In the genomic region with DNA sequence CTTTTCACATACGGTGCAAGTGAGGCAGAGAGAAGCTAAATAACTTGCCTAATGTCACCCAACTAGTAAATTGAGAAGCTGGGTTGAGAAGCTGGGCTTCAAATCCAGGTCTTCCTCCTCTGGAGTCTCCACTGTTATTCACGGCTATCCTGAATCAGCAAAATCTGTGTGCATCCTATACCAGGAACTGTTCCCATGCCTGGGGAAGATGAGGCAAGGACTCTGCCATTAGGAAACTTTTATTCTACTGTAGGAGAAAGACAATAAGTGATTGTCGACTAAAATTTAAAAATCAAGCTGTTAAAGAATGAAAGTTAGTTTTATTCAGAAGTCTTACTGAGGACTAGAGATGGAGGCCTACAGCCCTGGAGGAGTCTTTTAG, we compare ENCODE assay signal across 8 cellular contexts. TPM values are rescaled to one million over a fixed set of nuclear protein-coding genes. Genes with fewer than 3 reads are reported as not detected.
DNase-seq lines count a peak whose midpoint lies in the region; ATAC-seq and TF ChIP-seq lines count a peak whose summit lies in the region.

No MANE protein-coding gene starts in this region.

- no peaks in the 10 kb centered on the region for H3K9me3 Mint-ChIP-seq in osteocyte (ENCODE audit: unreplicated experiment)

- no peak for TF ChIP-seq CTCF in DOHH2 (IDR thresholded peaks at IDR 0.05; ENCODE audit: low read depth, low read length, poor library complexity, severe bottlenecking)
- TF ChIP-seq CTCF in PC-9 (conservative IDR thresholded peaks at IDR 0.05), result no peak
- no peak for TF ChIP-seq CTCF in epithelial cell of proximal tubule (conservative IDR thresholded peaks at IDR 0.05; ENCODE audit: low read depth, low read length)
- no peak for TF ChIP-seq CTCF in osteocyte (IDR thresholded peaks at IDR 0.05)

- peaks cover 28% of the 10 kb centered on the region for H3K27me3 Mint-ChIP-seq in osteocyte (ENCODE audit: unreplicated experiment)

- H3K36me3 ChIP-seq in DOHH2 (ENCODE audit: control insufficient read depth, low read length) (no peaks in the 10 kb centered on the region; the same call in 1 of the 2 replicates), PC-9 (ENCODE audit: low read depth) (no peaks in the 10 kb centered on the region)

- no peaks in the 10 kb centered on the region for H3K9me2 ChIP-seq in DOHH2 (replicated peaks; ENCODE audit: control insufficient read depth, low read length)
- no peaks in the 10 kb centered on the region for H3K9me2 ChIP-seq in PC-9 (ENCODE audit: insufficient read depth)

- H3K4me3 Mint-ChIP-seq in osteocyte (ENCODE audit: unreplicated experiment), result peak overlapping the region; percentile 81

- H3K4me2 ChIP-seq in DOHH2 (ENCODE audit: low read length) (peak overlapping the region; percentile 59), PC-9 (peak overlapping the region; percentile 91)

- H4K20me1 ChIP-seq in DOHH2 (ENCODE audit: control insufficient read depth, insufficient read depth, low read depth, low read length) (no peaks in the 10 kb centered on the region), PC-9 (ENCODE audit: insufficient read depth) (no peaks in the 10 kb centered on the region)

- DNase-seq in PC-9 (no peak), epithelial cell of proximal tubule (ENCODE audit: low read depth) (no peak), osteocyte (ENCODE audit: extremely low spot score, unreplicated experiment) (no peak), germinal center (ENCODE audit: low spot score) (no peak)
- DNase-seq in activated CD4-positive, alpha-beta T cell treated with anti-CD3 and anti-CD28 coated beads, Interleukin-2, amount 50 U/mL, for 1 hour, result no peak

- H2AFZ ChIP-seq in PC-9, result peak overlapping the region; percentile 97

- H3K4me1 ChIP-seq in DOHH2 (ENCODE audit: control insufficient read depth, low read length) (peaks cover 46% of the 10 kb centered on the region), PC-9 (replicated peaks; ENCODE audit: insufficient read depth) (peaks cover 23% of the 10 kb centered on the region)

- intact Hi-C loops in PC-9 (cut with micrococcal nuclease; ENCODE audit: unreplicated experiment), result no loop called here

- ATAC-seq in GM21423 (IDR thresholded peaks at IDR 0.05; ENCODE audit: unreplicated experiment) (no peak), HG03442 (IDR thresholded peaks at IDR 0.05; ENCODE audit: unreplicated experiment) (no peak)

- H3K79me2 ChIP-seq in DOHH2 (ENCODE audit: control insufficient read depth, low read length), result peaks cover 38% of the 10 kb centered on the region
- H3K79me2 ChIP-seq in PC-9 (ENCODE audit: low read depth), result peaks cover 33% of the 10 kb centered on the region

- 0 out of 2 replicates have a peak, but pooled peaks cover 3% of the 10 kb centered on the region for H3F3A ChIP-seq in DOHH2 (ENCODE audit: control insufficient read depth, insufficient read depth)
- peaks cover 26% of the 10 kb centered on the region for H3F3A ChIP-seq in PC-9 (ENCODE audit: insufficient read depth, low read depth)

- peak overlapping the region; percentile 22 for H3K27ac ChIP-seq in DOHH2 (ENCODE audit: low read depth, low read length)
- H3K27ac ChIP-seq in PC-9, result peak overlapping the region; percentile 83

- H3K27me3 ChIP-seq in DOHH2 (ENCODE audit: control insufficient read depth, low read length) (no peaks in the 10 kb centered on the region), PC-9 (ENCODE audit: insufficient read depth, low read depth) (no peaks in the 10 kb centered on the region)

- CTCF ChIA-PET in PC-9 (lab: Charles Lee), result no interaction called here

- H3K9me3 ChIP-seq in DOHH2 (ENCODE audit: control insufficient read depth, insufficient read depth, low read length) (no peaks in the 10 kb centered on the region), PC-9 (ENCODE audit: insufficient read depth, low read depth) (no peaks in the 10 kb centered on the region; the same call in 1 of the 2 replicates)

- H3K4me3 ChIP-seq in DOHH2 (ENCODE audit: low read length) (peak overlapping the region; percentile 85), PC-9 (peak overlapping the region; percentile 58), epithelial cell of proximal tubule (ENCODE audit: low read depth, low read length) (peak overlapping the region; percentile 94)

- H3K36me3 Mint-ChIP-seq in osteocyte (ENCODE audit: unreplicated experiment), result no peaks in the 10 kb centered on the region

- peaks cover 3% of the 10 kb centered on the region for H3K4me1 Mint-ChIP-seq in osteocyte (ENCODE audit: unreplicated experiment)

- H3K27ac Mint-ChIP-seq in osteocyte (ENCODE audit: unreplicated experiment), result no peak overlapping the region

- TSS peak; percentile 81 for BruUV-seq in PC-9 (replicated peaks; lab: Mats Ljungman, UMichigan)

- POLR2A ChIA-PET in PC-9 (lab: Charles Lee; ENCODE audit: unreplicated experiment), result interaction anchor here (0.6 to 0.7 kb wide), 2 partner anchors 33 to 569 kb away, joined by 3 read pairs; no protein-coding TSS in a partner anchor

RNA-seq across cellular contexts. Expression of a gene that starts 0.9 kb away (rescaled TPM):
- 6.2 and 6.6 TPM in 2 replicates for total RNA-seq in PC-9 (2021)
- 1.3 and 1.4 TPM in 2 replicates for total RNA-seq in epithelial cell of proximal tubule
- 0.13 TPM in 1 of 2 replicates, not detected in the other for total RNA-seq in osteocyte
